ENCODE assay signal across 8 cellular contexts in genomic region chr2:70964596-70965386, GRCh38. TPM values are rescaled to one million over a fixed set of nuclear protein-coding genes. Genes with fewer than 3 reads are reported as not detected.
DNase-seq lines count a peak whose midpoint lies in the region; ATAC-seq and TF ChIP-seq lines count a peak whose summit lies in the region.

No MANE protein-coding gene starts in this region.

- H3K9me3 ChIP-seq in WERI-Rb-1 (ENCODE audit: severe bottlenecking): no peaks in the 10 kb centered on the region

- H3K27me3 ChIP-seq in ACC112 (ENCODE audit: insufficient read depth, low read length) (peaks cover 10% of the 10 kb centered on the region; the same call in 1 of the 2 replicates), WERI-Rb-1 (ENCODE audit: insufficient read depth, low read depth, severe bottlenecking) (peaks cover 12% of the 10 kb centered on the region)

- ATAC-seq in GM19025 (IDR thresholded peaks at IDR 0.05; ENCODE audit: low read depth, unreplicated experiment) (peak; percentile 80), HG03565 (IDR thresholded peaks at IDR 0.05; ENCODE audit: unreplicated experiment) (peak; percentile 73)

- H3K4me3 ChIP-seq in ACC112 (ENCODE audit: low read depth, low read length): peak overlapping the region; percentile 94
- H3K4me3 ChIP-seq in WERI-Rb-1 (ENCODE audit: low read depth, low read length): peak overlapping the region; percentile 50

- BruUV-seq in MCF 10A (replicated peaks; lab: Mats Ljungman, UMichigan): no TSS peak

- intact Hi-C loops in MCF 10A (cut with micrococcal nuclease): no loop called here

- peak; percentile 88 for DNase-seq in WERI-Rb-1
- peak; percentile 43 for DNase-seq in MCF 10A (ENCODE audit: unreplicated experiment)
- peak; percentile 79 for DNase-seq in inferior parietal cortex (ENCODE audit: extremely low spot score)
- peak; percentile 81 for DNase-seq in stimulated activated CD4-positive, alpha-beta T cell treated with anti-CD3 and anti-CD28 coated beads, Interleukin-12 subunit alpha, Interleukin-12 subunit beta, amount 100 ng/mL, for 4 hours
- DNase-seq in NCI-H2107 treated with DMSO at 0.1 percent for 48 hours (lab: John Stamatoyannopoulos, UW; ENCODE audit: unreplicated experiment): no peak

- peak overlapping the region; percentile 63 for H3K4me3 Mint-ChIP-seq in MCF 10A (ENCODE audit: unreplicated experiment)

- POLR2A ChIA-PET in MCF 10A (lab: Yijun Ruan, JAX): interaction anchor here (1.7 kb wide), 1 partner anchor 13 kb away, joined by 4 read pairs; the partner anchor contains the start of gene ANKRD53

- TF ChIP-seq CTCF in WERI-Rb-1 (IDR thresholded peaks at IDR 0.05; ENCODE audit: low read depth, low read length) (peak; percentile 97), MCF 10A (IDR thresholded peaks at IDR 0.05; ENCODE audit: unreplicated experiment) (peak; percentile 57)

- H3K4me1 Mint-ChIP-seq in MCF 10A (ENCODE audit: insufficient read depth, unreplicated experiment): no peaks in the 10 kb centered on the region

- no peaks in the 10 kb centered on the region for H3K36me3 Mint-ChIP-seq in MCF 10A (ENCODE audit: insufficient read depth, unreplicated experiment)

- H2AFZ ChIP-seq in ACC112 (ENCODE audit: low read length, unreplicated experiment): peak overlapping the region; percentile 84

- H3K27ac Mint-ChIP-seq in MCF 10A (ENCODE audit: low read depth, unreplicated experiment): no peak overlapping the region

- no peaks in the 10 kb centered on the region for H3K79me2 ChIP-seq in ACC112 (ENCODE audit: control insufficient read depth, insufficient read depth, low read length, unreplicated experiment)

- H3K27me3 Mint-ChIP-seq in MCF 10A (ENCODE audit: insufficient read depth, unreplicated experiment): peaks cover 44% of the 10 kb centered on the region

- H3K4me1 ChIP-seq in ACC112 (ENCODE audit: control insufficient read depth, insufficient read depth, low read length, unreplicated experiment): peaks cover 3% of the 10 kb centered on the region

- H3K27ac ChIP-seq in ACC112 (ENCODE audit: low read depth, low read length): no peak overlapping the region
- H3K27ac ChIP-seq in WERI-Rb-1: 0 out of 2 replicates have a peak overlapping the region, but pooled peaks have one; percentile 31

- H3K36me3 ChIP-seq in ACC112 (ENCODE audit: insufficient read depth, low read length) (no peaks in the 10 kb centered on the region), WERI-Rb-1 (no peaks in the 10 kb centered on the region)

- CTCF ChIA-PET in MCF 10A (lab: Yijun Ruan, JAX): interaction anchor here (0.7 to 2.9 kb wide), 14 partner anchors 9 to 672 kb away, joined by 3 to 13 read pairs (median 3); partner anchors contain the start of gene ANKRD53

- H3K9me3 Mint-ChIP-seq in MCF 10A (ENCODE audit: unreplicated experiment): no peaks in the 10 kb centered on the region

RNA-seq across cellular contexts. Expression of gene ANKRD53, which starts 13.6 kb away (rescaled TPM):
- not detected in 2 replicates for total RNA-seq in MCF 10A (2022)

RNA-seq across cellular contexts. Expression of gene ATP6V1B1, which starts 29.1 kb away (rescaled TPM):
- total RNA-seq in MCF 10A (2022): not detected in 2 replicates

RNA-seq across cellular contexts. Expression of gene TEX261, which starts 29.9 kb away (rescaled TPM):
- 52.3 and 63.2 TPM in 2 replicates for total RNA-seq in MCF 10A (2022)
